1 cellular context compared by ENCODE assay signal in genomic region chr5:149639718-149640117, GRCh38.
TF ChIP-seq lines count a peak whose summit lies in the region.

No MANE protein-coding gene starts in this region.

TF ChIP-seq in WTC11, 78 proteins besides CTCF, POLR2A, EP300 and RAD21 (continued from another document):
- TF ChIP-seq ZNF281 (CRISPR knock-in tag; IDR thresholded peaks at IDR 0.05) (no peak), SMAD4 (CRISPR knock-in tag; IDR thresholded peaks at IDR 0.05) (no peak), CBFB (CRISPR knock-in tag; IDR thresholded peaks at IDR 0.05; ENCODE audit: low read depth) (no peak), IRF1 (CRISPR knock-in tag; IDR thresholded peaks at IDR 0.05) (no peak), ATF3 (CRISPR knock-in tag; conservative IDR thresholded peaks at IDR 0.05) (no peak), E2F4 (CRISPR knock-in tag; IDR thresholded peaks at IDR 0.05; ENCODE audit: borderline replicate concordance, low read depth) (no peak)
